Comparison of ENCODE assay signal across 9 cellular contexts in genomic region chrX:119756926-119757635, GRCh38. TPM values are rescaled to one million over a fixed set of nuclear protein-coding genes. Genes with fewer than 3 reads are reported as not detected.
A peak's percentile ranks its signal among the peaks of the same experiment; 100 is the strongest.
DNase-seq lines count a peak whose midpoint lies in the region; ATAC-seq lines count a peak whose summit lies in the region.
"Had no signal": no experiment of that assay in that cellular context is flagged by ENCODE, and none has a peak within 500 bp of the region (broad histone marks: within the 10 kb centered on the region; RNA-seq: fewer than 3 reads in every experiment).

No MANE protein-coding gene starts in this region.

- H3K36me3 Mint-ChIP-seq in activated naive CD4-positive, alpha-beta T cell treated with anti-CD3 and anti-CD28 coated beads for 36 hours (ENCODE audit: low read depth): no peaks in the 10 kb centered on the region
- H3K36me3 Mint-ChIP-seq in T-helper 17 cell (ENCODE audit: low read depth): no peaks in the 10 kb centered on the region

- CTCF ChIA-PET in activated naive CD4-positive, alpha-beta T cell treated with anti-CD3 and anti-CD28 coated beads for 36 hours (lab: Charles Lee): interaction anchor here (0.5 to 1.8 kb wide), 5 partner anchors 22 to 1255 kb away, joined by 3 to 5 read pairs (median 3); no protein-coding TSS in a partner anchor

- intact Hi-C loops in activated naive CD4-positive, alpha-beta T cell treated with anti-CD3 and anti-CD28 coated beads for 36 hours (cut with micrococcal nuclease): loop anchor here (1.0 to 2.0 kb wide), 9 partner anchors 34 to 192 kb away; partner anchors contain the start of genes NDUFA1, NKAP, RNF113A and RPL39

- DNase-seq in activated naive CD4-positive, alpha-beta T cell treated with anti-CD3 and anti-CD28 coated beads for 36 hours: peak; percentile 34
- DNase-seq in activated naive CD4-positive, alpha-beta T cell treated with anti-CD3 and anti-CD28 coated beads, Interleukin-2, amount 50 U/mL, for 16 hours: no peak
- DNase-seq in T-helper 17 cell (no peak), EL (no peak)
- no peak for DNase-seq in stimulated activated naive CD8-positive, alpha-beta T cell treated with anti-CD3 and anti-CD28 coated beads, Interleukin-15, amount 100 ng/mL, for 72 hours
- DNase-seq in NK-92 treated with Interleukin-12 subunit alpha and Interleukin-12 subunit beta, amount 100 ng/mL, for 24 hours (lab: John Stamatoyannopoulos, UW): no peak
- DNase-seq: NCI-H1694 had no signal

- no peak overlapping the region for H3K9ac ChIP-seq in iPS-18a (ENCODE audit: low read length)

- peaks cover 17% of the 10 kb centered on the region for H3K27me3 ChIP-seq in iPS-18a (ENCODE audit: control insufficient read depth, insufficient read depth, low read length)

- ATAC-seq in T-helper 17 cell (no peak), HG03342 (IDR thresholded peaks at IDR 0.05; ENCODE audit: unreplicated experiment) (no peak)
- ATAC-seq in stimulated activated naive CD8-positive, alpha-beta T cell treated with anti-CD3 and anti-CD28 coated beads, Interleukin-15, amount 100 ng/mL, for 72 hours: no peak

- H3K27me3 Mint-ChIP-seq in activated naive CD4-positive, alpha-beta T cell treated with anti-CD3 and anti-CD28 coated beads for 36 hours (ENCODE audit: low read depth): no peaks in the 10 kb centered on the region
- H3K27me3 Mint-ChIP-seq in T-helper 17 cell: no peaks in the 10 kb centered on the region
- no peaks in the 10 kb centered on the region for H3K27me3 Mint-ChIP-seq in stimulated activated naive CD8-positive, alpha-beta T cell treated with anti-CD3 and anti-CD28 coated beads, Interleukin-15, amount 100 ng/mL, for 72 hours

- H3K36me3 ChIP-seq in iPS-18a (ENCODE audit: control insufficient read depth, low read depth, low read length): no peaks in the 10 kb centered on the region

- H3K4me3 ChIP-seq in iPS-18a (ENCODE audit: low read length): peak overlapping the region; percentile 55

- peak overlapping the region; percentile 90 for H3K27ac Mint-ChIP-seq in activated naive CD4-positive, alpha-beta T cell treated with anti-CD3 and anti-CD28 coated beads for 36 hours
- H3K27ac Mint-ChIP-seq in T-helper 17 cell: peak overlapping the region; percentile 95
- peak overlapping the region in 1 of 2 donors; percentile 95 for H3K27ac Mint-ChIP-seq in stimulated activated naive CD8-positive, alpha-beta T cell treated with anti-CD3 and anti-CD28 coated beads, Interleukin-15, amount 100 ng/mL, for 72 hours

- peaks cover 42% of the 10 kb centered on the region for H3K4me1 Mint-ChIP-seq in activated naive CD4-positive, alpha-beta T cell treated with anti-CD3 and anti-CD28 coated beads for 36 hours (ENCODE audit: low read depth)
- H3K4me1 Mint-ChIP-seq in T-helper 17 cell: peaks cover 34% of the 10 kb centered on the region
- peaks cover 59% of the 10 kb centered on the region for H3K4me1 Mint-ChIP-seq in stimulated activated naive CD8-positive, alpha-beta T cell treated with anti-CD3 and anti-CD28 coated beads, Interleukin-15, amount 100 ng/mL, for 72 hours

- peak overlapping the region; percentile 68 for H3K4me3 Mint-ChIP-seq in activated naive CD4-positive, alpha-beta T cell treated with anti-CD3 and anti-CD28 coated beads for 36 hours
- H3K4me3 Mint-ChIP-seq in T-helper 17 cell: peak overlapping the region; percentile 81
- peak overlapping the region; percentile 78 to 88 for H3K4me3 Mint-ChIP-seq in stimulated activated naive CD8-positive, alpha-beta T cell treated with anti-CD3 and anti-CD28 coated beads, Interleukin-15, amount 100 ng/mL, for 72 hours

- H3K4me1 ChIP-seq in iPS-18a (ENCODE audit: control insufficient read depth, low read depth, low read length): peaks cover 8% of the 10 kb centered on the region

- H3K27ac ChIP-seq in iPS-18a (ENCODE audit: low read length): no peak overlapping the region

- no peaks in the 10 kb centered on the region for H3K9me3 Mint-ChIP-seq in activated naive CD4-positive, alpha-beta T cell treated with anti-CD3 and anti-CD28 coated beads for 36 hours
- no peaks in the 10 kb centered on the region for H3K9me3 Mint-ChIP-seq in stimulated activated naive CD8-positive, alpha-beta T cell treated with anti-CD3 and anti-CD28 coated beads, Interleukin-15, amount 100 ng/mL, for 72 hours

- H3K9me3 ChIP-seq in T-helper 17 cell (ENCODE audit: control insufficient read depth, low read length, poor library complexity, severe bottlenecking): no peaks in the 10 kb centered on the region
- peaks cover 7% of the 10 kb centered on the region for H3K9me3 ChIP-seq in iPS-18a (ENCODE audit: control insufficient read depth, low read depth, low read length)

RNA-seq across cellular contexts. Expression of gene SOWAHD, which starts 1.3 kb away (rescaled TPM):
- under 1 TPM in 1 of 2 experiments, not detected in 1; 0.30 TPM for total RNA-seq in activated naive CD4-positive, alpha-beta T cell treated with anti-CD3 and anti-CD28 coated beads for 36 hours
- total RNA-seq in T-helper 17 cell: under 1 TPM in 1 of 2 donors, not detected in 1; 0.65 TPM

RNA-seq across cellular contexts. Expression of gene RPL39, which starts 34.3 kb away (rescaled TPM):
- 1,000 to 10,000 TPM; 3,049 to 3,109 TPM for total RNA-seq in activated naive CD4-positive, alpha-beta T cell treated with anti-CD3 and anti-CD28 coated beads for 36 hours
- total RNA-seq in T-helper 17 cell: 1,000 to 10,000 TPM; 3,854 to 3,913 TPM
